In genomic region chr1:27872802-27873665, GRCh38 we compare ENCODE assay signal across 8 cellular contexts. TPM values are rescaled to one million over a fixed set of nuclear protein-coding genes. Genes with fewer than 3 reads are reported as not detected.
A peak's percentile ranks its signal among the peaks of the same experiment; 100 is the strongest.
DNase-seq lines count a peak whose midpoint lies in the region; ATAC-seq and TF ChIP-seq lines count a peak whose summit lies in the region.

No MANE protein-coding gene starts in this region.

- peak overlapping the region; percentile 36 to 70 (median 67) for H3K9ac ChIP-seq in skeletal muscle tissue (ENCODE audit: low read depth in 1 of 3, low read length in 3 of 3)

- peak; percentile 63 for DNase-seq in GM12865 (ENCODE audit: low read depth)
- DNase-seq in NB4 (ENCODE audit: low read depth) = peak; percentile 56
- peak; percentile 60 for DNase-seq in activated naive CD8-positive, alpha-beta T cell treated with anti-CD3 and anti-CD28 coated beads, Interleukin-2, amount 50 U/mL, for 24 hours
- DNase-seq in GM19240 (ENCODE audit: insufficient read length, low spot score) = no peak
- no peak for DNase-seq in NCI-H2171 (lab: John Stamatoyannopoulos, UW)

- peak overlapping the region; percentile 94 for H3K4me3 Mint-ChIP-seq in activated naive CD8-positive, alpha-beta T cell treated with anti-CD3 and anti-CD28 coated beads, Interleukin-2, amount 50 U/mL, for 24 hours

- peak overlapping the region; percentile 86 for H3K27ac Mint-ChIP-seq in activated naive CD8-positive, alpha-beta T cell treated with anti-CD3 and anti-CD28 coated beads, Interleukin-2, amount 50 U/mL, for 24 hours

- no peaks in the 10 kb centered on the region for H3K9me3 Mint-ChIP-seq in activated naive CD8-positive, alpha-beta T cell treated with anti-CD3 and anti-CD28 coated beads, Interleukin-2, amount 50 U/mL, for 24 hours

- H3K4me1 ChIP-seq in skeletal muscle tissue (ENCODE audit: control insufficient read depth in 3 of 3, insufficient read depth in 3 of 3, low read length in 3 of 3) = peaks cover 9 to 20% (median 11%) of the 10 kb centered on the region in 3 donors

- no peaks in the 10 kb centered on the region for H3K36me3 ChIP-seq in skeletal muscle tissue (ENCODE audit: control insufficient read depth in 3 of 3, insufficient read depth in 3 of 3, low read length in 3 of 3)

- peaks cover 58% of the 10 kb centered on the region for H3K4me1 Mint-ChIP-seq in activated naive CD8-positive, alpha-beta T cell treated with anti-CD3 and anti-CD28 coated beads, Interleukin-2, amount 50 U/mL, for 24 hours

- H3K27me3 ChIP-seq in skeletal muscle tissue (ENCODE audit: control insufficient read depth in 3 of 3, insufficient read depth in 3 of 3, low read length in 3 of 3) = peaks cover 0 to 21% (median 17%) of the 10 kb centered on the region in 3 donors

- peak; percentile 25 for ATAC-seq in activated naive CD8-positive, alpha-beta T cell treated with anti-CD3 and anti-CD28 coated beads, Interleukin-2, amount 50 U/mL, for 24 hours
- no peak for ATAC-seq in HG02938 (IDR thresholded peaks at IDR 0.05; ENCODE audit: unreplicated experiment)

- TF ChIP-seq CTCF in GM12865 (IDR thresholded peaks at IDR 0.05; ENCODE audit: insufficient read depth, low read depth, low read length, missing control alignments) (no peak), NB4 (IDR thresholded peaks at IDR 0.05; ENCODE audit: low read depth, low read length) (no peak)

- H3K4me3 ChIP-seq in GM12865 (ENCODE audit: low read depth, low read length) (peak overlapping the region; percentile 63), NB4 (ENCODE audit: low read depth, low read length) (peak overlapping the region; percentile 69), iPS-11a (ENCODE audit: low read depth, low read length) (peak overlapping the region; percentile 68), skeletal muscle tissue (ENCODE audit: low read length in 3 of 3) (peak overlapping the region; percentile 71 to 78 (median 73))

- H3K36me3 Mint-ChIP-seq in activated naive CD8-positive, alpha-beta T cell treated with anti-CD3 and anti-CD28 coated beads, Interleukin-2, amount 50 U/mL, for 24 hours (ENCODE audit: low read depth) = peaks cover 3% of the 10 kb centered on the region

- peak overlapping the region; percentile 68 for H3K27ac ChIP-seq in skeletal muscle tissue (ENCODE audit: low read depth, low read length)

- no peak for TF ChIP-seq POLR2A in NB4 (IDR thresholded peaks at IDR 0.05; ENCODE audit: extremely low read depth, insufficient read length)

- no peaks in the 10 kb centered on the region for H3K27me3 Mint-ChIP-seq in activated naive CD8-positive, alpha-beta T cell treated with anti-CD3 and anti-CD28 coated beads, Interleukin-2, amount 50 U/mL, for 24 hours

- H3K9me3 ChIP-seq in skeletal muscle tissue (ENCODE audit: control insufficient read depth in 3 of 3, low read length in 3 of 3) = no peaks in the 10 kb centered on the region

RNA-seq across cellular contexts. Expression of gene THEMIS2, which starts 0.7 kb away (rescaled TPM):
- total RNA-seq in skeletal muscle tissue = 4.7 TPM

RNA-seq across cellular contexts. Expression of gene RPA2, which starts 41.3 kb away (rescaled TPM):
- 83.0 TPM for total RNA-seq in skeletal muscle tissue

RNA-seq across cellular contexts. Expression of gene PPP1R8, which starts 42.5 kb away (rescaled TPM):
- 42.3 TPM for total RNA-seq in skeletal muscle tissue

Comparison
In these comparisons a context has a peak if more than half of its experiments do, and no peak if none do; other contexts are left out.
1. DNase-seq: peak in GM12865 (single experiment), NB4 (single experiment) and activated naive CD8-positive, alpha-beta T cell treated with anti-CD3 and anti-CD28 coated beads, Interleukin-2, amount 50 U/mL, for 24 hours (single experiment); none in GM19240 (single experiment) and NCI-H2171 (single experiment).
2. Peak in every context shown above with its lines, with median percentiles within 50 percentile points of each other: H3K4me3 ChIP-seq.